Comparison of ENCODE assay signal across 1 cellular context in genomic region chr11:122682464-122682863, GRCh38.
TF ChIP-seq lines count a peak whose summit lies in the region.

No MANE protein-coding gene starts in this region.

TF ChIP-seq in GM23338, 12 proteins besides CTCF, POLR2A, EP300 and RAD21 (continued from another document):
- no peak for TF ChIP-seq ZNF462 (CRISPR knock-in tag; IDR thresholded peaks at IDR 0.05)
- TF ChIP-seq ETS1 (IDR thresholded peaks at IDR 0.05): no peak
- no peak for TF ChIP-seq REST (IDR thresholded peaks at IDR 0.05; ENCODE audit: unreplicated experiment)
- TF ChIP-seq CREB1 (CRISPR knock-in tag; IDR thresholded peaks at IDR 0.05; ENCODE audit: low read depth): no peak
- TF ChIP-seq NANOG (IDR thresholded peaks at IDR 0.05; ENCODE audit: borderline replicate concordance): no peak
TF ChIP-seq in GM23338: peak in this region for 0.
